In genomic region chr17:27664606-27664965, GRCh38 we compare ENCODE assay signal across 6 cellular contexts.
"Had no signal": no experiment of that assay in that cellular context is flagged by ENCODE, and none has a peak within 500 bp of the region (broad histone marks: within the 10 kb centered on the region; RNA-seq: fewer than 3 reads in every experiment).

No MANE protein-coding gene starts in this region.

- H3K4me2 ChIP-seq: GM23338 had no signal

- H2AFZ ChIP-seq: GM23338 had no signal

- ATAC-seq: GM23338, HepG2 had no signal

- H3K27ac ChIP-seq: HL-60 had no signal

- H3K4me3 ChIP-seq: GM23338 had no signal

- DNase-seq: H9, HCEC 1CT, KG1 had no signal
